8 cellular contexts compared by ENCODE assay signal in the genomic region with DNA sequence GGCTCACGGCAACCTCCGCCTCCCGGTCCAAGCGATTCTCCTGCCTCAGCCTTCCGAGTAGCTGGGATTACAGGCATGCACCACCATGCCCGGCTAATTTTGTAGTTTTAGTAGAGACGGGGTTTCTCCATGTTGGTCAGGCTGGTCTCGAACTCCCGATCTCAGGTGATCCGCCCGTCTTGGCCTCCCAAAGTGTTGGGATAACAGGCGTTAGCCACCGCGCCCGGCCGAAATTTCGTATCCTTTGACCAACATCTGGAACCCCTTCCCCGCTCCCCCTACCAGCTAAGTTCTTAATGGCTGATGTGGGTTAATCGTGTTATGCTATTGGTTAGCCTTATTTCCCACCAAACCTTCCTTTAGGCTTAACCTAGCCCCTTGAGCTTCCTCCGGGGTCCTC.
A peak's percentile ranks its signal among the peaks of the same experiment; 100 is the strongest.
DNase-seq lines count a peak whose midpoint lies in the region; ATAC-seq and TF ChIP-seq lines count a peak whose summit lies in the region.
"Not testable (repeated sequence)": the region's sequence is repeated elsewhere in the genome, so short reads cannot be mapped to it uniquely, and the experiment has no call there.

No MANE protein-coding gene starts in this region.

- H2BK5ac ChIP-seq in neuronal stem cell (ENCODE audit: low read length), result not testable (repeated sequence)

- CTCF ChIA-PET in activated CD8-positive, alpha-beta T cell treated with anti-CD3 and anti-CD28 coated beads for 36 hours (lab: Charles Lee), result interaction anchor here (0.6 to 14.7 kb wide), 14 partner anchors 15 to 225 kb away, joined by 3 to 265 read pairs (median 6); no protein-coding TSS in a partner anchor

- not testable (repeated sequence) for H3K79me2 ChIP-seq in fibroblast of lung (ENCODE audit: control insufficient read depth, insufficient read depth, low read length)

- intact Hi-C loops in activated CD8-positive, alpha-beta T cell treated with anti-CD3 and anti-CD28 coated beads for 36 hours (cut with micrococcal nuclease), result not testable (repeated sequence)

- H2AK5ac ChIP-seq in neuronal stem cell (ENCODE audit: low read depth, low read length), result not testable (repeated sequence)

- peaks cover 78% of the 10 kb centered on the region for H3K4me1 Mint-ChIP-seq in activated CD8-positive, alpha-beta T cell treated with anti-CD3 and anti-CD28 coated beads for 36 hours (ENCODE audit: low read depth)
- peaks cover 94% of the 10 kb centered on the region for H3K4me1 Mint-ChIP-seq in stimulated activated naive CD8-positive, alpha-beta T cell treated with anti-CD3 and anti-CD28 coated beads, Interleukin-15, amount 100 ng/mL, for 72 hours

- H3K79me1 ChIP-seq in neuronal stem cell (ENCODE audit: low read depth, low read length), result not testable (repeated sequence)

- not testable (repeated sequence) for DNase-seq in BE2C; activated CD8-positive, alpha-beta T cell treated with anti-CD3 and anti-CD28 coated beads for 36 hours; brain microvascular endothelial cell; fibroblast of lung (ENCODE audit: low read depth in 2 of 2); neuronal stem cell (ENCODE audit: low spot score); stimulated activated naive CD8-positive, alpha-beta T cell treated with anti-CD3 and anti-CD28 coated beads, Interleukin-15, amount 100 ng/mL, for 72 hours

- peak overlapping the region; percentile 71 for H3K27ac Mint-ChIP-seq in activated CD8-positive, alpha-beta T cell treated with anti-CD3 and anti-CD28 coated beads for 36 hours
- H3K27ac Mint-ChIP-seq in stimulated activated naive CD8-positive, alpha-beta T cell treated with anti-CD3 and anti-CD28 coated beads, Interleukin-15, amount 100 ng/mL, for 72 hours, result not testable (repeated sequence)

- H3K4me2 ChIP-seq in fibroblast of lung (ENCODE audit: extremely low read depth, insufficient read depth, low read length), result peak overlapping the region; percentile 70
- H3K4me2 ChIP-seq in neuronal stem cell (ENCODE audit: insufficient read depth, low read length, poor library complexity, severe bottlenecking), result peak overlapping the region; percentile 63

- H3K4me3 ChIP-seq in BE2C (ENCODE audit: low read depth, low read length) (peak overlapping the region; percentile 62), HUES64 (ENCODE audit: low read length) (peak overlapping the region; percentile 55), brain microvascular endothelial cell (ENCODE audit: low read depth, low read length) (peak overlapping the region; percentile 47), fibroblast of lung (replicated peaks in 1 of 4; ENCODE audit: control extremely low read depth in 1 of 4, insufficient read depth in 1 of 4, low read depth in 3 of 4, low read length in 4 of 4) (peak overlapping the region in 2 of 4 experiments; percentile 46 to 50), liver (ENCODE audit: low read depth in 1 of 3, low read length in 3 of 3) (peak overlapping the region in 2 of 3 donors; percentile 59 to 66)
- H3K4me3 ChIP-seq in neuronal stem cell (ENCODE audit: low read length in 2 of 2), result not testable (repeated sequence)

- POLR2A ChIA-PET in activated CD8-positive, alpha-beta T cell treated with anti-CD3 and anti-CD28 coated beads for 36 hours (lab: Charles Lee), result interaction anchor here (1.0 to 9.0 kb wide), 10 partner anchors 15 to 94 kb away, joined by 3 to 186 read pairs (median 6); no protein-coding TSS in a partner anchor

- in situ Hi-C loops in brain microvascular endothelial cell (cut with HindIII; ENCODE audit: low pct_ligation_motif_present, low sequenced_read_pairs), result not testable (repeated sequence)

- not testable (repeated sequence) for H2AFZ ChIP-seq in fibroblast of lung (ENCODE audit: low read length); neuronal stem cell (ENCODE audit: low read length)

- not testable (repeated sequence) for H3K27me3 Mint-ChIP-seq in activated CD8-positive, alpha-beta T cell treated with anti-CD3 and anti-CD28 coated beads for 36 hours; stimulated activated naive CD8-positive, alpha-beta T cell treated with anti-CD3 and anti-CD28 coated beads, Interleukin-15, amount 100 ng/mL, for 72 hours

- H3K27me3 ChIP-seq in BE2C; brain microvascular endothelial cell (replicated peaks); fibroblast of lung (ENCODE audit: control insufficient read depth, insufficient read depth, low read length); liver (ENCODE audit: control insufficient read depth in 4 of 4, insufficient read depth in 4 of 4, low read length in 3 of 4); neuronal stem cell (ENCODE audit: control insufficient read depth in 3 of 3, insufficient read depth in 3 of 3, low read depth in 1 of 3, low read length in 3 of 3): not testable (repeated sequence)
- peaks cover 19% of the 10 kb centered on the region for H3K27me3 ChIP-seq in HUES64 (ENCODE audit: insufficient read depth, low read length)

- H3K4ac ChIP-seq in neuronal stem cell (ENCODE audit: low read length), result not testable (repeated sequence)

- H2BK120ac ChIP-seq in neuronal stem cell (ENCODE audit: low read depth, low read length), result not testable (repeated sequence)

- not testable (repeated sequence) for H3K23ac ChIP-seq in neuronal stem cell (ENCODE audit: low read depth, low read length, poor library complexity)

- H3K4me1 ChIP-seq in BE2C; HUES64 (ENCODE audit: insufficient read depth, low read length); neuronal stem cell (ENCODE audit: control insufficient read depth in 2 of 2, insufficient read depth in 1 of 2, low read depth in 1 of 2, low read length in 2 of 2): not testable (repeated sequence)
- peaks cover 19% of the 10 kb centered on the region for H3K4me1 ChIP-seq in fibroblast of lung (ENCODE audit: control insufficient read depth, extremely low read depth, insufficient read depth, low read length)
- peaks cover 0 to 13% (median 7%) of the 10 kb centered on the region in 4 donors for H3K4me1 ChIP-seq in liver (ENCODE audit: control insufficient read depth in 4 of 4, insufficient read depth in 4 of 4, low read length in 3 of 4)

- ATAC-seq in activated CD8-positive, alpha-beta T cell treated with anti-CD3 and anti-CD28 coated beads for 36 hours; stimulated activated naive CD8-positive, alpha-beta T cell treated with anti-CD3 and anti-CD28 coated beads, Interleukin-15, amount 100 ng/mL, for 72 hours: not testable (repeated sequence)

- H3K27ac ChIP-seq in HUES64 (ENCODE audit: low read depth, low read length); neuronal stem cell (replicated peaks; ENCODE audit: low read length): not testable (repeated sequence)
- peak overlapping the region; percentile 94 for H3K27ac ChIP-seq in brain microvascular endothelial cell
- peak overlapping the region; percentile 66 for H3K27ac ChIP-seq in fibroblast of lung (ENCODE audit: insufficient read depth, low read length)
- H3K27ac ChIP-seq in liver (ENCODE audit: low read depth in 1 of 2, low read length in 2 of 2), result peak overlapping the region in 1 of 2 donors; percentile 31

- H3K14ac ChIP-seq in neuronal stem cell (ENCODE audit: low read length), result not testable (repeated sequence)

- not testable (repeated sequence) for TF ChIP-seq RAD21 in liver (IDR thresholded peaks at IDR 0.05)

- peak overlapping the region; percentile 66 for H3K4me3 Mint-ChIP-seq in activated CD8-positive, alpha-beta T cell treated with anti-CD3 and anti-CD28 coated beads for 36 hours
- H3K4me3 Mint-ChIP-seq in stimulated activated naive CD8-positive, alpha-beta T cell treated with anti-CD3 and anti-CD28 coated beads, Interleukin-15, amount 100 ng/mL, for 72 hours, result peak overlapping the region; percentile 76 to 84

- not testable (repeated sequence) for H3K9ac ChIP-seq in HUES64 (ENCODE audit: low read depth, low read length); liver (ENCODE audit: low read depth in 1 of 2, low read length in 2 of 2); neuronal stem cell (ENCODE audit: low read depth, low read length, poor library complexity)
- H3K9ac ChIP-seq in fibroblast of lung (ENCODE audit: insufficient read depth, low read length), result peak overlapping the region; percentile 51

- H4K8ac ChIP-seq in neuronal stem cell (ENCODE audit: low read depth, low read length), result not testable (repeated sequence)

- H3K36me3 ChIP-seq in BE2C; HUES64 (ENCODE audit: insufficient read depth, low read length); brain microvascular endothelial cell (replicated peaks); fibroblast of lung (ENCODE audit: control insufficient read depth, insufficient read depth, low read length); liver (ENCODE audit: control insufficient read depth in 4 of 4, insufficient read depth in 3 of 4, low read depth in 1 of 4, low read length in 3 of 4); neuronal stem cell (replicated peaks in 1 of 2; ENCODE audit: control insufficient read depth in 2 of 2, insufficient read depth in 2 of 2, low read length in 2 of 2): not testable (repeated sequence)

- not testable (repeated sequence) for H3K36me3 Mint-ChIP-seq in activated CD8-positive, alpha-beta T cell treated with anti-CD3 and anti-CD28 coated beads for 36 hours (ENCODE audit: low read depth)

- H3K18ac ChIP-seq in neuronal stem cell (ENCODE audit: low read length), result peak overlapping the region; percentile 81

- not testable (repeated sequence) for H3K9me3 Mint-ChIP-seq in activated CD8-positive, alpha-beta T cell treated with anti-CD3 and anti-CD28 coated beads for 36 hours; stimulated activated naive CD8-positive, alpha-beta T cell treated with anti-CD3 and anti-CD28 coated beads, Interleukin-15, amount 100 ng/mL, for 72 hours

- peak overlapping the region; percentile 25 for H2BK15ac ChIP-seq in neuronal stem cell (ENCODE audit: low read length)

- H2BK12ac ChIP-seq in neuronal stem cell (ENCODE audit: low read length), result not testable (repeated sequence)

- not testable (repeated sequence) for H4K20me1 ChIP-seq in fibroblast of lung (ENCODE audit: control insufficient read depth, extremely low read depth, insufficient read depth, low read length)

- not testable (repeated sequence) for H3K9me3 ChIP-seq in BE2C; HUES64 (ENCODE audit: insufficient read depth, low read depth, low read length); fibroblast of lung (ENCODE audit: control insufficient read depth, insufficient read depth, low read depth, low read length); liver (ENCODE audit: control insufficient read depth in 4 of 4, low read length in 3 of 4); neuronal stem cell (replicated peaks in 1 of 2; ENCODE audit: control insufficient read depth in 2 of 2, insufficient read depth in 1 of 2, low read depth in 1 of 2, low read length in 2 of 2)

- WGBS in HUES64, result 97% methylated on average over 18 of the region's 20 CpGs
- 95% methylated on average over 20 of the region's 20 CpGs for WGBS in liver
- WGBS in neuronal stem cell (ENCODE audit: extremely low coverage in 2 of 2, insufficient read length in 2 of 2, insufficient replicate concordance in 1 of 2), 2 donors, result no CpG with 5 or more reads among the region's 20 CpGs

- not testable (repeated sequence) for H4K91ac ChIP-seq in neuronal stem cell (ENCODE audit: low read depth, low read length, poor library complexity)

- TF ChIP-seq CTCF in BE2C (IDR thresholded peaks at IDR 0.05; ENCODE audit: low read depth, low read length); activated CD8-positive, alpha-beta T cell treated with anti-CD3 and anti-CD28 coated beads for 36 hours (IDR thresholded peaks at IDR 0.05); brain microvascular endothelial cell (IDR thresholded peaks at IDR 0.05; ENCODE audit: low read depth, low read length, missing control alignments); fibroblast of lung (conservative IDR thresholded peaks at IDR 0.05 in 1 of 2, IDR thresholded peaks at IDR 0.05 in 1 of 2; ENCODE audit: low read depth in 1 of 2, low read length in 2 of 2); liver (IDR thresholded peaks at IDR 0.05; ENCODE audit: low read depth, low read length, missing input control): not testable (repeated sequence)
